ENCODE assay signal across 27 cellular contexts in the genomic region with DNA sequence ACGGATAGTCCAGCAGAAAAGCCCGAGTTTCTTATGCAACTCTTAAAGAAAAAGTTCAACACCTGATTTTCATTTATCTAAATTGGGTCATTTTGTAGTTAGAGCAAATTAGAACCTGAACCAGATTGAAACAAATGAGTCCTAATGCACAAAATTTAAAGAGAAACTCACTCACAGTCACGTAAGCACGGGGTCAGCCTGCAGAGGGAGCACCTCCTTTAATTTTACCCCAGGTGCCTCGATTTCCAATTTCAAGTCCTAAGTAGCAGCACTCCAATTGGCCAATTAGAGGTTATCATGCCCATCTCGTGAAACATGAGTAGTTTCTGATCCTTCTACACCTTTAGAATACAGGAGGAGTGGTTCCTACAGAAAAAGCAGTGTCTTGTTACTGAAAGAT.
DNase-seq lines count a peak whose midpoint lies in the region; ATAC-seq and TF ChIP-seq lines count a peak whose summit lies in the region.
"Had no signal": no experiment of that assay in that cellular context is flagged by ENCODE, and none has a peak within 500 bp of the region (broad histone marks: within the 10 kb centered on the region; RNA-seq: fewer than 3 reads in every experiment).

No MANE protein-coding gene starts in this region.

- POLR2A ChIA-PET in SK-N-SH (lab: Yijun Ruan, JAX) = no interaction called here

- H3F3A ChIP-seq in SK-N-SH (replicated peaks; ENCODE audit: insufficient read depth) (no peaks in the 10 kb centered on the region), smooth muscle cell (ENCODE audit: low read depth) (peaks cover 4% of the 10 kb centered on the region)

- H3K27me3 ChIP-seq in SK-N-SH (ENCODE audit: insufficient read depth) = no peaks in the 10 kb centered on the region
- no peaks in the 10 kb centered on the region for H3K27me3 ChIP-seq in smooth muscle cell (ENCODE audit: low read depth)
- no peaks in the 10 kb centered on the region for H3K27me3 ChIP-seq in left lung
- H3K27me3 ChIP-seq: esophagus muscularis mucosa, gastrocnemius medialis, stomach, tibial nerve had no signal

- H3K4me2 ChIP-seq in SK-N-SH (no peak overlapping the region), smooth muscle cell (no peak overlapping the region)

- no peak for TF ChIP-seq EP300 in SK-N-SH (IDR thresholded peaks at IDR 0.05; ENCODE audit: borderline replicate concordance in 1 of 2, low read depth in 1 of 2, low read length in 1 of 2)

- no peak for TF ChIP-seq RAD21 in SK-N-SH (IDR thresholded peaks at IDR 0.05; ENCODE audit: low read length)

- no peak overlapping the region for H3K9ac ChIP-seq in SK-N-SH
- no peak overlapping the region for H3K9ac ChIP-seq in smooth muscle cell (ENCODE audit: low read depth)

- intact Hi-C loops in left lung (cut with DNase I) = no loop called here

- H3K9me2 ChIP-seq in SK-N-SH = no peaks in the 10 kb centered on the region

- no peaks in the 10 kb centered on the region for H4K20me1 ChIP-seq in SK-N-SH (ENCODE audit: insufficient read depth)
- H4K20me1 ChIP-seq in smooth muscle cell (ENCODE audit: low read depth) = no peaks in the 10 kb centered on the region

- H2AFZ ChIP-seq in SK-N-SH (ENCODE audit: low read depth) = no peak overlapping the region
- peak overlapping the region; percentile 34 for H2AFZ ChIP-seq in smooth muscle cell (ENCODE audit: low read depth)

- H3K9me3 ChIP-seq in SK-N-SH (no peaks in the 10 kb centered on the region), smooth muscle cell (replicated peaks; ENCODE audit: low read depth) (no peaks in the 10 kb centered on the region), left lung (no peaks in the 10 kb centered on the region)
- H3K9me3 ChIP-seq: Caco-2, esophagus muscularis mucosa, gastrocnemius medialis, stomach, tibial nerve had no signal

- ATAC-seq in SK-N-SH treated with all-trans-retinoic acid at 6 μM for 48 hours = no peak
- ATAC-seq in left lung = no peak
- ATAC-seq in GM18868 (IDR thresholded peaks at IDR 0.05; ENCODE audit: unreplicated experiment) = no peak
- ATAC-seq: activated naive CD8-positive, alpha-beta T cell treated with anti-CD3 and anti-CD28 coated beads, Interleukin-2, amount 50 U/mL, for 24 hours; gastrocnemius medialis; naive thymus-derived CD4-positive, alpha-beta T cell; T-helper 17 cell had no signal

- no peaks in the 10 kb centered on the region for H3K4me1 ChIP-seq in SK-N-SH (ENCODE audit: control insufficient read depth in 1 of 2, insufficient read depth in 2 of 2, low read depth in 1 of 2, low read length in 1 of 2)
- no peaks in the 10 kb centered on the region for H3K4me1 ChIP-seq in smooth muscle cell (ENCODE audit: low read depth)
- no peaks in the 10 kb centered on the region for H3K4me1 ChIP-seq in left lung
- H3K4me1 ChIP-seq: Caco-2, gastrocnemius medialis, tibial nerve had no signal

- TF ChIP-seq POLR2A in NB4 (IDR thresholded peaks at IDR 0.05; ENCODE audit: extremely low read depth, insufficient read length) = no peak

- H3K79me2 ChIP-seq in SK-N-SH (ENCODE audit: insufficient read depth) = no peaks in the 10 kb centered on the region
- H3K79me2 ChIP-seq in smooth muscle cell (ENCODE audit: low read depth) = no peaks in the 10 kb centered on the region

- no peak overlapping the region for H3K27ac ChIP-seq in SK-N-SH (ENCODE audit: low read depth in 2 of 2, low read length in 1 of 2)
- H3K27ac ChIP-seq in smooth muscle cell (ENCODE audit: low read depth) = no peak overlapping the region
- H3K27ac ChIP-seq in left lung = no peak overlapping the region
- H3K27ac ChIP-seq: esophagus muscularis mucosa, gastrocnemius medialis, stomach, tibial nerve had no signal

- H3K36me3 ChIP-seq in SK-N-SH (replicated peaks in 1 of 2; ENCODE audit: control insufficient read depth in 1 of 2, insufficient read depth in 2 of 2, low read length in 1 of 2) (no peaks in the 10 kb centered on the region), smooth muscle cell (ENCODE audit: low read depth) (no peaks in the 10 kb centered on the region), left lung (no peaks in the 10 kb centered on the region)
- H3K36me3 ChIP-seq: esophagus muscularis mucosa, gastrocnemius medialis, stomach, tibial nerve had no signal

- H3K4me3 ChIP-seq in SK-N-SH (ENCODE audit: low read depth in 2 of 2, low read length in 1 of 2) = peak overlapping the region in 1 of 2 experiments; percentile 9; a peak in 1 of 4 replicates
- H3K4me3 ChIP-seq in NB4 (ENCODE audit: low read depth, low read length) = no peak overlapping the region
- no peak overlapping the region for H3K4me3 ChIP-seq in choroid plexus epithelial cell (ENCODE audit: low read depth, low read length)
- H3K4me3 ChIP-seq in smooth muscle cell = no peak overlapping the region
- no peak overlapping the region for H3K4me3 ChIP-seq in left lung
- H3K4me3 ChIP-seq: esophagus muscularis mucosa, gastrocnemius medialis, stomach, tibial nerve had no signal

- WGBS in SK-N-SH (ENCODE audit: low lambda C conversion rate) = 4% methylated on average over 6 of the region's 6 CpGs
- WGBS in smooth muscle cell (ENCODE audit: low lambda C conversion rate) = 75% methylated on average over 6 of the region's 6 CpGs

- CTCF ChIA-PET in SK-N-SH (lab: Yijun Ruan, JAX) = no interaction called here

- TF ChIP-seq CTCF in SK-N-SH (IDR thresholded peaks at IDR 0.05) (0 out of 2 replicates have a peak, but pooled peaks have one; percentile 24), NB4 (IDR thresholded peaks at IDR 0.05; ENCODE audit: low read depth, low read length) (peak; percentile 8), choroid plexus epithelial cell (conservative IDR thresholded peaks at IDR 0.05; ENCODE audit: low read depth, low read length) (peak; percentile 3), smooth muscle cell (IDR thresholded peaks at IDR 0.05; ENCODE audit: borderline replicate concordance, insufficient read depth, poor library complexity, severe bottlenecking) (peak; percentile 9), left lung (IDR thresholded peaks at IDR 0.05) (no peak)

- DNase-seq in SK-N-SH (no peak), NB4 (ENCODE audit: low read depth) (peak; percentile 8), choroid plexus epithelial cell (ENCODE audit: low read depth) (no peak), smooth muscle cell (lab: John Stamatoyannopoulos, UW; ENCODE audit: unreplicated experiment) (no peak), left lung (no peak), ecto neural progenitor cell (ENCODE audit: low spot score) (no peak)
- DNase-seq: activated CD4-positive, alpha-beta memory T cell treated with anti-CD3 and anti-CD28 coated beads, Interleukin-2, amount 10 ng/mL, durations not matched to agents 7 days and 5 days; activated effector memory CD4-positive, alpha-beta T cell treated with anti-CD3 and anti-CD28 coated beads, Interleukin-2, amount 50 U/mL, for 16 hours; activated naive CD8-positive, alpha-beta T cell treated with anti-CD3 and anti-CD28 coated beads, Interleukin-2, amount 50 U/mL, for 24 hours; activated T-cell treated with anti-CD3 and anti-CD28 coated beads for 4 hours; Caco-2; effector memory CD4-positive, alpha-beta T cell; gastrocnemius medialis; GOT3; IMR-90; kidney; naive thymus-derived CD4-positive, alpha-beta T cell; NCI-H146; NCI-H2171 treated with DMSO at 0.1 percent for 48 hours; NCI-H526 treated with DMSO at 0.1 percent for 48 hours; SHP77; stomach; T-helper 17 cell had no signal

TF ChIP-seq in SK-N-SH, 30 proteins besides CTCF, POLR2A, EP300 and RAD21:
- TF ChIP-seq YY1 (IDR thresholded peaks at IDR 0.05; ENCODE audit: low read depth) (no peak), ZBTB33 (IDR thresholded peaks at IDR 0.05; ENCODE audit: borderline replicate concordance, low read depth) (no peak), TCF12 (IDR thresholded peaks at IDR 0.05) (no peak), GABPA (IDR thresholded peaks at IDR 0.05; ENCODE audit: low read depth) (no peak)

TF ChIP-seq in SK-N-SH treated with all-trans-retinoic acid at 6 μM for 48 hours, 23 proteins besides CTCF, POLR2A, EP300 and RAD21:
- TF ChIP-seq ARNTL (CRISPR knock-in tag; IDR thresholded peaks at IDR 0.05; ENCODE audit: borderline replicate concordance, low read depth) = no peak

Comparison
In these comparisons a context has a peak if more than half of its experiments do, and no peak if none do; other contexts are left out.
1. CTCF ChIP-seq: peak in SK-N-SH (single experiment), NB4 (single experiment), choroid plexus epithelial cell (single experiment) and smooth muscle cell (single experiment); none in left lung (0 of 2).